1 cellular context compared by ENCODE assay signal in the genomic region with DNA sequence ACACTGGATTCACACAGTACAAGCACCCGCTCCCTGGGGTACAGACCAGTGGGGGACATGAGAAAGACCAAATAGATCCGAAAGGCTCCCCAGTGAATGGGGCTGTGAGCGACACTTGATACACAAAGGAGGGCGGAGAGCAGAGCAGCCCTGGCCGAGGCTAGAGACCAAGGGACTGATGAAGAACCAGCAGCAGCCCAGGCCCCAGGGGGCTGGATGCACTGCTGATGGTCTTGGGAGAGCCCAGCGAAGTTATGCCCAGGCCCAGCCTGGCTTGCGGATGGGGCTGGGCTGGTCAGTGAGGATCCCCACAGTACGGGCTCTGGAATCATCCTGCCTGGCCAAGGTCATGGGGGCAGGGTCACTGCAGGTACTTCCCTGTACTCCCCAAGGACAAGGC.
TF ChIP-seq lines count a peak whose summit lies in the region.

No MANE protein-coding gene starts in this region.

TF ChIP-seq in SK-N-SH treated with all-trans-retinoic acid at 6 μM for 48 hours, 23 proteins besides CTCF, POLR2A, EP300 and RAD21 (continued from another document):
- TF ChIP-seq, protein P1, sequence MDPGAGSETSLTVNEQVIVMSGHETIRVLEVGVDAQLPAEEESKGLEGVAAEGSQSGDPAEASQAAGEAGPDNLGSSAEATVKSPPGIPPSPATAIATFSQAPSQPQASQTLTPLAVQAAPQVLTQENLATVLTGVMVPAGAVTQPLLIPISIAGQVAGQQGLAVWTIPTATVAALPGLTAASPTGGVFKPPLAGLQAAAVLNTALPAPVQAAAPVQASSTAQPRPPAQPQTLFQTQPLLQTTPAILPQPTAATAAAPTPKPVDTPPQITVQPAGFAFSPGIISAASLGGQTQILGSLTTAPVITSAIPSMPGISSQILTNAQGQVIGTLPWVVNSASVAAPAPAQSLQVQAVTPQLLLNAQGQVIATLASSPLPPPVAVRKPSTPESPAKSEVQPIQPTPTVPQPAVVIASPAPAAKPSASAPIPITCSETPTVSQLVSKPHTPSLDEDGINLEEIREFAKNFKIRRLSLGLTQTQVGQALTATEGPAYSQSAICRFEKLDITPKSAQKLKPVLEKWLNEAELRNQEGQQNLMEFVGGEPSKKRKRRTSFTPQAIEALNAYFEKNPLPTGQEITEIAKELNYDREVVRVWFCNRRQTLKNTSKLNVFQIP (CRISPR knock-in tag; IDR thresholded peaks at IDR 0.05; ENCODE audit: borderline replicate concordance, low read depth) = no peak
- no peak for TF ChIP-seq ZNF8 (CRISPR knock-in tag; IDR thresholded peaks at IDR 0.05)
- no peak for TF ChIP-seq ESRRG (CRISPR knock-in tag; IDR thresholded peaks at IDR 0.05)
- no peak for TF ChIP-seq ZFP3 (CRISPR knock-in tag; IDR thresholded peaks at IDR 0.05)
- no peak for TF ChIP-seq OSR1 (CRISPR knock-in tag; IDR thresholded peaks at IDR 0.05)
- no peak for TF ChIP-seq GLIS3 (CRISPR knock-in tag; IDR thresholded peaks at IDR 0.05)
